15 cellular contexts compared by ENCODE assay signal in genomic region chr1:156775799-156776198, GRCh38. TPM values are rescaled to one million over a fixed set of nuclear protein-coding genes. Genes with fewer than 3 reads are reported as not detected.
A peak's percentile ranks its signal among the peaks of the same experiment; 100 is the strongest.
DNase-seq lines count a peak whose midpoint lies in the region; ATAC-seq, FAIRE-seq and TF ChIP-seq lines count a peak whose summit lies in the region.
"Had no signal": no experiment of that assay in that cellular context is flagged by ENCODE, and none has a peak within 500 bp of the region (broad histone marks: within the 10 kb centered on the region; RNA-seq: fewer than 3 reads in every experiment).

No MANE protein-coding gene starts in this region.

- TF ChIP-seq CTCF in cardiac muscle cell (IDR thresholded peaks at IDR 0.05; ENCODE audit: low read depth, low read length), result no peak
- no peak for TF ChIP-seq CTCF in PC-3 (conservative IDR thresholded peaks at IDR 0.05; ENCODE audit: low read depth, low read length)
- TF ChIP-seq CTCF in K562 (IDR thresholded peaks at IDR 0.05 in 2 of 3, conservative IDR thresholded peaks at IDR 0.05 in 1 of 3; ENCODE audit: insufficient read depth in 2 of 3, low read depth in 1 of 3, low read length in 3 of 3), result no peak
- TF ChIP-seq CTCF in GM10248 (IDR thresholded peaks at IDR 0.05; ENCODE audit: control extremely low read depth, extremely low read depth, low read depth, missing control alignments), result no peak

- in situ Hi-C loops in K562 (cut with MboI), result no loop called here

- no peak overlapping the region for H2BK15ac ChIP-seq in mesenchymal stem cell (ENCODE audit: low read depth, poor library complexity, severe bottlenecking)

- H3K4ac ChIP-seq in mesenchymal stem cell (ENCODE audit: low read depth in 1 of 2, low read length in 2 of 2), result no peak overlapping the region

- BruUV-seq in PC-3 (replicated peaks; lab: Mats Ljungman, UMichigan), result no TSS peak
- BruUV-seq in K562 (replicated peaks; lab: Mats Ljungman, UMichigan), result no TSS peak

- H3K4me2 ChIP-seq in PC-3 (ENCODE audit: low read length) (no peak overlapping the region), K562 (ENCODE audit: insufficient read depth, low read length) (no peak overlapping the region), mesenchymal stem cell (ENCODE audit: low read length, poor library complexity, severe bottlenecking) (no peak overlapping the region)
- H3K4me2 ChIP-seq: hepatocyte had no signal

- H3K9me3 Mint-ChIP-seq in stimulated activated naive B cell treated with anti-CD40 and anti-IgM and Interleukin-4, amounts not matched to agents 10 μg/mL and 1 μg/mL and 100 μg/mL, for 72 hours, result no peaks in the 10 kb centered on the region

- no peak overlapping the region for H3K4me3 ChIP-seq in cardiac muscle cell
- no peak overlapping the region for H3K4me3 ChIP-seq in PC-3 (ENCODE audit: low read length)
- no peak overlapping the region for H3K4me3 ChIP-seq in K562
- no peak overlapping the region for H3K4me3 ChIP-seq in mesenchymal stem cell (ENCODE audit: insufficient read depth in 1 of 2, low read depth in 1 of 2, low read length in 2 of 2)
- H3K4me3 ChIP-seq: hepatocyte had no signal

- peaks cover 24 to 30% of the 10 kb centered on the region in 2 donors for H3K36me3 Mint-ChIP-seq in stimulated activated naive B cell treated with anti-CD40 and anti-IgM and Interleukin-4, amounts not matched to agents 10 μg/mL and 1 μg/mL and 100 μg/mL, for 72 hours

- H3K9me2 ChIP-seq in PC-3 (replicated peaks; ENCODE audit: low read length), result no peaks in the 10 kb centered on the region

- H2AK5ac ChIP-seq in mesenchymal stem cell (ENCODE audit: low read length, severe bottlenecking), result no peak overlapping the region

- TF ChIP-seq POLR2A in K562 (conservative IDR thresholded peaks at IDR 0.05), result no peak

- POLR2A ChIA-PET in PC-3 (lab: Charles Lee; ENCODE audit: unreplicated experiment), result no interaction called here
- POLR2A ChIA-PET in K562 (lab: Yijun Ruan, JAX), result interaction anchor here (1.3 kb wide), 2 partner anchors 9 to 35 kb away, joined by 3 to 4 read pairs; partner anchors contain the start of genes MRPL24 and PRCC
- POLR2A ChIA-PET in GM10248 (lab: Yijun Ruan, JAX), result interaction anchor here (0.7 kb wide), 1 partner anchor 10 kb away, joined by 4 read pairs; no protein-coding TSS in a partner anchor

- 77% methylated on average over 5 of the region's 5 CpGs for WGBS in K562 (ENCODE audit: insufficient coverage, low coverage, missing lambda C conversion rate)
- 81% methylated on average over 4 of the region's 5 CpGs for WGBS in mesenchymal stem cell

- H3K79me2 ChIP-seq in PC-3 (ENCODE audit: low read length) (peaks cover 94% of the 10 kb centered on the region), K562 (ENCODE audit: control insufficient read depth, insufficient read depth, low read length) (peaks cover 90% of the 10 kb centered on the region)

- no peak overlapping the region for H3K9ac ChIP-seq in PC-3 (ENCODE audit: low read length)
- H3K9ac ChIP-seq in K562 (ENCODE audit: insufficient read depth in 1 of 2, low read depth in 2 of 2, low read length in 2 of 2), result no peak overlapping the region
- no peak overlapping the region for H3K9ac ChIP-seq in mesenchymal stem cell (ENCODE audit: low read length)

- H2BK5ac ChIP-seq in mesenchymal stem cell (ENCODE audit: low read depth, low read length, poor library complexity, severe bottlenecking), result no peak overlapping the region

- H2AFZ ChIP-seq in PC-3 (ENCODE audit: low read length), result no peak overlapping the region
- H2AFZ ChIP-seq in K562 (ENCODE audit: low read depth, low read length), result no peak overlapping the region
- H2AFZ ChIP-seq in mesenchymal stem cell (ENCODE audit: low read depth, low read length), result no peak overlapping the region
- H2AFZ ChIP-seq: hepatocyte had no signal

- ATAC-seq in Right ventricle myocardium inferior (no peak), PC-3 (peak; percentile 64), K562 (no peak)
- ATAC-seq in stimulated activated naive B cell treated with anti-CD40 and anti-IgM and Interleukin-4, amounts not matched to agents 10 μg/mL and 1 μg/mL and 100 μg/mL, for 72 hours (replicated peaks), result no peak
- ATAC-seq: foreskin keratinocyte had no signal

- H3K36me3 ChIP-seq in cardiac muscle cell (no peaks in the 10 kb centered on the region), PC-3 (ENCODE audit: low read depth, low read length) (peaks cover 29% of the 10 kb centered on the region), K562 (ENCODE audit: control insufficient read depth, insufficient read depth, low read length) (peaks cover 47% of the 10 kb centered on the region; the same call in 2 of the 3 replicates), mesenchymal stem cell (ENCODE audit: control insufficient read depth in 1 of 2, insufficient read depth in 2 of 2, low read depth in 1 of 2, low read length in 2 of 2) (peaks cover 6 to 28% of the 10 kb centered on the region in 2 experiments)

- H3K4me1 ChIP-seq in cardiac muscle cell (ENCODE audit: low read depth) (peaks cover 48% of the 10 kb centered on the region), PC-3 (ENCODE audit: insufficient read depth, low read length) (peaks cover 10% of the 10 kb centered on the region; the same call in 1 of the 2 replicates), K562 (replicated peaks in 1 of 2; ENCODE audit: control insufficient read depth in 2 of 2, insufficient read depth in 2 of 2, low read length in 2 of 2) (peaks cover 21 to 38% of the 10 kb centered on the region in 2 experiments), mesenchymal stem cell (ENCODE audit: control insufficient read depth, insufficient read depth, low read depth, low read length) (peaks cover 4% of the 10 kb centered on the region)
- H3K4me1 ChIP-seq: foreskin keratinocyte had no signal

- H3K79me1 ChIP-seq in mesenchymal stem cell (replicated peaks; ENCODE audit: low read length, poor library complexity, severe bottlenecking), result peaks cover 8% of the 10 kb centered on the region

- H3K18ac ChIP-seq in mesenchymal stem cell (ENCODE audit: low read depth in 1 of 2, low read length in 2 of 2), result no peak overlapping the region

- DNase-seq in cardiac muscle cell (ENCODE audit: low read depth in 1 of 2, low spot score in 1 of 2), result no peak
- no peak for DNase-seq in Right ventricle myocardium inferior (ENCODE audit: missing footprints)
- DNase-seq in PC-3, result peak; percentile 46
- DNase-seq in K562 (ENCODE audit: extremely low read depth in 1 of 4, low spot score in 3 of 4), result no peak
- no peak for DNase-seq in stimulated activated naive B cell treated with anti-CD40 and anti-IgM and Interleukin-4, amounts not matched to agents 10 μg/mL and 1 μg/mL and 100 μg/mL, for 72 hours
- no peak for DNase-seq in mesenchymal stem cell
- DNase-seq in GM10248 (ENCODE audit: extremely low spot score), result no peak
- DNase-seq: DND-41; foreskin keratinocyte; NCI-H1105 treated with DMSO at 0.1 percent for 48 hours; NCI-H524; Right ventricle myocardium superior; small intestine; stimulated activated CD4-positive, alpha-beta T cell treated with anti-CD3 and anti-CD28 coated beads, Interleukin-4, amount 100 ng/mL, for 24 hours had no signal

- H3K27ac Mint-ChIP-seq in stimulated activated naive B cell treated with anti-CD40 and anti-IgM and Interleukin-4, amounts not matched to agents 10 μg/mL and 1 μg/mL and 100 μg/mL, for 72 hours, result peak overlapping the region; percentile 77

- H3K14ac ChIP-seq in mesenchymal stem cell (ENCODE audit: low read length in 2 of 2), result no peak overlapping the region

- TF ChIP-seq EP300 in K562 (IDR thresholded peaks at IDR 0.05; ENCODE audit: low read length), result no peak

- H2BK12ac ChIP-seq in mesenchymal stem cell (ENCODE audit: low read length in 2 of 2), result no peak overlapping the region

- no peaks in the 10 kb centered on the region for H3K27me3 Mint-ChIP-seq in stimulated activated naive B cell treated with anti-CD40 and anti-IgM and Interleukin-4, amounts not matched to agents 10 μg/mL and 1 μg/mL and 100 μg/mL, for 72 hours

- H3K27ac ChIP-seq in cardiac muscle cell (peak overlapping the region; percentile 71), PC-3 (ENCODE audit: low read length) (no peak overlapping the region), K562 (ENCODE audit: extremely low read depth, low read depth, low read length) (no peak overlapping the region), mesenchymal stem cell (ENCODE audit: low read length, poor library complexity, severe bottlenecking) (no peak overlapping the region)
- H3K27ac ChIP-seq: foreskin keratinocyte, hepatocyte had no signal

- no peak overlapping the region for H3K23ac ChIP-seq in mesenchymal stem cell (ENCODE audit: low read length in 2 of 2)

- no peaks in the 10 kb centered on the region for H3F3A ChIP-seq in PC-3 (ENCODE audit: low read length, unreplicated experiment)

- H4K20me1 ChIP-seq in PC-3 (ENCODE audit: low read length) (peaks cover 35% of the 10 kb centered on the region), K562 (replicated peaks; ENCODE audit: control insufficient read depth, insufficient read depth, low read length) (peaks cover 13% of the 10 kb centered on the region; the same call in 1 of the 2 replicates)

- no peak overlapping the region for H2BK120ac ChIP-seq in mesenchymal stem cell (ENCODE audit: low read depth, low read length)

- no peak for FAIRE-seq in K562 (lab: Jason Lieb, UNC)
- FAIRE-seq: small intestine had no signal

- intact Hi-C loops in Right ventricle myocardium inferior (cut with DNase I), result no loop called here
- intact Hi-C loops in PC-3 (cut with micrococcal nuclease), result no loop called here
- intact Hi-C loops in K562 (cut with micrococcal nuclease), result no loop called here

- CTCF ChIA-PET in PC-3 (lab: Charles Lee), result no interaction called here
- CTCF ChIA-PET in K562 (lab: Yijun Ruan, JAX; ENCODE audit: low intra/inter-chr PET ratio), result no interaction called here
- CTCF ChIA-PET in GM10248 (lab: Yijun Ruan, JAX), result interaction anchor here (3.5 kb wide), 1 partner anchor 50 kb away, joined by 15 read pairs; no protein-coding TSS in a partner anchor

- no peak overlapping the region for H4K8ac ChIP-seq in mesenchymal stem cell (ENCODE audit: low read length)

- H3K27me3 ChIP-seq in cardiac muscle cell, result no peaks in the 10 kb centered on the region
- H3K27me3 ChIP-seq in PC-3 (ENCODE audit: low read length), result no peaks in the 10 kb centered on the region
- H3K27me3 ChIP-seq in K562 (ENCODE audit: control insufficient read depth in 2 of 2, insufficient read depth in 2 of 2, low read length in 2 of 2), result no peaks in the 10 kb centered on the region
- no peaks in the 10 kb centered on the region for H3K27me3 ChIP-seq in mesenchymal stem cell (ENCODE audit: control insufficient read depth in 1 of 2, insufficient read depth in 1 of 2, low read length in 2 of 2)
- H3K27me3 ChIP-seq: foreskin keratinocyte, hepatocyte had no signal

- no peaks in the 10 kb centered on the region for H3K9me1 ChIP-seq in K562 (ENCODE audit: control insufficient read depth, insufficient read depth, low read length)

- H3K9me3 ChIP-seq in cardiac muscle cell (ENCODE audit: low read depth), result no peaks in the 10 kb centered on the region
- no peaks in the 10 kb centered on the region for H3K9me3 ChIP-seq in PC-3 (ENCODE audit: low read length)
- no peaks in the 10 kb centered on the region for H3K9me3 ChIP-seq in K562 (replicated peaks; ENCODE audit: control insufficient read depth, insufficient read depth, low read depth, low read length)
- no peaks in the 10 kb centered on the region for H3K9me3 ChIP-seq in mesenchymal stem cell (ENCODE audit: control insufficient read depth, low read length)

- H3K4me1 Mint-ChIP-seq in stimulated activated naive B cell treated with anti-CD40 and anti-IgM and Interleukin-4, amounts not matched to agents 10 μg/mL and 1 μg/mL and 100 μg/mL, for 72 hours, result peaks cover 33 to 61% of the 10 kb centered on the region in 2 donors

- no peak overlapping the region for H3K4me3 Mint-ChIP-seq in stimulated activated naive B cell treated with anti-CD40 and anti-IgM and Interleukin-4, amounts not matched to agents 10 μg/mL and 1 μg/mL and 100 μg/mL, for 72 hours

- no peak overlapping the region for H4K91ac ChIP-seq in mesenchymal stem cell (ENCODE audit: low read length)

- TF ChIP-seq RAD21 in K562 (CRISPR knock-in tag; conservative IDR thresholded peaks at IDR 0.05 in 1 of 2, IDR thresholded peaks at IDR 0.05 in 1 of 2), result no peak

RNA-seq across cellular contexts. Expression of gene PRCC, which starts 8.5 kb away (rescaled TPM):
- total RNA-seq in cardiac muscle cell, result 117 and 126 TPM in 2 replicates
- 118 and 150 TPM in 2 replicates for polyA plus RNA-seq in cardiac muscle cell
- total RNA-seq in Right ventricle myocardium inferior, result 42.9 TPM
- 103 TPM in 2 replicates for total RNA-seq in PC-3 (2014; rRNA removed)
- 111 and 116 TPM in 2 replicates for total RNA-seq in K562 (2011; cell fraction: chromatin; rRNA removed; ENCODE audit: low replicate concordance)
- total RNA-seq in K562 (2011; cell fraction: nucleolus; rRNA removed), result 71.5 and 89.1 TPM in 2 replicates
- 86.8 and 90.6 TPM in 2 replicates for total RNA-seq in K562 (2011; cell fraction: nucleoplasm; rRNA removed)
- 51.0 and 86.2 TPM in 2 replicates for total RNA-seq in K562 (2014; rRNA removed)
- 32.1 and 35.1 TPM in 2 replicates for total RNA-seq in K562 (2014; rRNA removed; fragmentation: Illumina TruSeq; extraction: Trizol)
- total RNA-seq in K562 (2015; rRNA removed; fragmentation: Illumina TruSeq; extraction: Trizol), result 35.8 and 41.1 TPM in 2 replicates
- 85.3 and 89.5 TPM in 2 replicates for total RNA-seq in K562 (2021)
- polyA plus RNA-seq in K562 (2011; rRNA removed), result 38.8 and 70.2 TPM in 2 replicates
- 75.7 and 85.5 TPM in 2 replicates for polyA plus RNA-seq in K562 (2011; cell fraction: cytosol; rRNA removed)
- polyA plus RNA-seq in K562 (2011; cell fraction: nucleus; rRNA removed), result 64.3 and 89.5 TPM in 2 replicates
- 58.6 and 81.0 TPM in 2 replicates for polyA plus RNA-seq in K562 (2012)
- 133 and 201 TPM in 2 replicates for polyA plus RNA-seq in K562 (2014; fragmentation: Illumina TruSeq; extraction: Trizol)
- polyA plus RNA-seq in K562 (2014; fragmentation: Nextera tagmentation; extraction: Ambion mirVana), result 10 to 100 TPM; 23.9 to 25.5 TPM
- polyA plus RNA-seq in K562 (2014; rRNA removed), result 53.6 and 68.0 TPM in 2 replicates
- polyA minus RNA-seq in K562 (2011; rRNA and poly(A)+ RNA removed), result 66.4 and 76.9 TPM in 2 replicates
- 41.1 and 58.4 TPM in 2 replicates for polyA minus RNA-seq in K562 (2011; cell fraction: cytosol; rRNA and poly(A)+ RNA removed)
- 21.8 and 33.0 TPM in 2 replicates for polyA minus RNA-seq in K562 (2011; cell fraction: nucleus; rRNA and poly(A)+ RNA removed)
- polyA plus RNA-seq in mesenchymal stem cell (2013, experiment 1 of 2), result 74.5 TPM
- polyA plus RNA-seq in mesenchymal stem cell (2013, experiment 2 of 2), result 72.5 TPM

RNA-seq across cellular contexts. Expression of gene HDGF, which starts 24.3 kb away (rescaled TPM):
- total RNA-seq in cardiac muscle cell, result 207 and 480 TPM in 2 replicates
- polyA plus RNA-seq in cardiac muscle cell, result 176 and 238 TPM in 2 replicates
- total RNA-seq in Right ventricle myocardium inferior, result 183 TPM
- total RNA-seq in PC-3 (2014; rRNA removed), result 586 and 1,030 TPM in 2 replicates
- 54.5 and 99.5 TPM in 2 replicates for total RNA-seq in K562 (2011; cell fraction: chromatin; rRNA removed; ENCODE audit: low replicate concordance)
- 73.4 and 78.6 TPM in 2 replicates for total RNA-seq in K562 (2011; cell fraction: nucleolus; rRNA removed)
- total RNA-seq in K562 (2011; cell fraction: nucleoplasm; rRNA removed), result 87.7 and 114 TPM in 2 replicates
- total RNA-seq in K562 (2014; rRNA removed), result 470 and 501 TPM in 2 replicates
- total RNA-seq in K562 (2014; rRNA removed; fragmentation: Illumina TruSeq; extraction: Trizol), result 400 and 403 TPM in 2 replicates
- total RNA-seq in K562 (2015; rRNA removed; fragmentation: Illumina TruSeq; extraction: Trizol), result 392 and 404 TPM in 2 replicates
- total RNA-seq in K562 (2021), result 390 and 425 TPM in 2 replicates
- 224 and 310 TPM in 2 replicates for polyA plus RNA-seq in K562 (2011; rRNA removed)
- polyA plus RNA-seq in K562 (2011; cell fraction: cytosol; rRNA removed), result 174 and 175 TPM in 2 replicates
- polyA plus RNA-seq in K562 (2011; cell fraction: nucleus; rRNA removed), result 182 and 185 TPM in 2 replicates
- 190 and 267 TPM in 2 replicates for polyA plus RNA-seq in K562 (2012)
- 507 and 601 TPM in 2 replicates for polyA plus RNA-seq in K562 (2014; fragmentation: Illumina TruSeq; extraction: Trizol)
- polyA plus RNA-seq in K562 (2014; fragmentation: Nextera tagmentation; extraction: Ambion mirVana), result 10 to 100 TPM; 38.8 to 41.8 TPM
- 358 and 372 TPM in 2 replicates for polyA plus RNA-seq in K562 (2014; rRNA removed)
- polyA minus RNA-seq in K562 (2011; rRNA and poly(A)+ RNA removed), result 142 and 177 TPM in 2 replicates
- polyA minus RNA-seq in K562 (2011; cell fraction: cytosol; rRNA and poly(A)+ RNA removed), result 120 and 140 TPM in 2 replicates
- polyA minus RNA-seq in K562 (2011; cell fraction: nucleus; rRNA and poly(A)+ RNA removed), result 33.7 and 57.2 TPM in 2 replicates
- polyA plus RNA-seq in mesenchymal stem cell (2013, experiment 1 of 2), result 156 TPM
- polyA plus RNA-seq in mesenchymal stem cell (2013, experiment 2 of 2), result 154 TPM

RNA-seq across cellular contexts. Expression of gene MRPL24, which starts 34.9 kb away (rescaled TPM):
- total RNA-seq in cardiac muscle cell, result 34.9 and 54.1 TPM in 2 replicates
- polyA plus RNA-seq in cardiac muscle cell, result 70.7 and 77.7 TPM in 2 replicates
- 103 TPM for total RNA-seq in Right ventricle myocardium inferior
- total RNA-seq in PC-3 (2014; rRNA removed), result 232 and 275 TPM in 2 replicates
- total RNA-seq in K562 (2011; cell fraction: chromatin; rRNA removed; ENCODE audit: low replicate concordance), result 8.3 and 22.8 TPM in 2 replicates
- total RNA-seq in K562 (2011; cell fraction: nucleolus; rRNA removed), result 18.7 and 20.3 TPM in 2 replicates
- total RNA-seq in K562 (2011; cell fraction: nucleoplasm; rRNA removed), result 15.8 and 16.2 TPM in 2 replicates
- total RNA-seq in K562 (2014; rRNA removed), result 103 and 134 TPM in 2 replicates
- 91.6 and 91.8 TPM in 2 replicates for total RNA-seq in K562 (2014; rRNA removed; fragmentation: Illumina TruSeq; extraction: Trizol)
- 105 and 113 TPM in 2 replicates for total RNA-seq in K562 (2015; rRNA removed; fragmentation: Illumina TruSeq; extraction: Trizol)
- total RNA-seq in K562 (2021), result 74.0 and 74.3 TPM in 2 replicates
- 97.5 and 101 TPM in 2 replicates for polyA plus RNA-seq in K562 (2011; rRNA removed)
- polyA plus RNA-seq in K562 (2011; cell fraction: cytosol; rRNA removed), result 66.6 and 77.0 TPM in 2 replicates
- 59.6 and 61.8 TPM in 2 replicates for polyA plus RNA-seq in K562 (2011; cell fraction: nucleus; rRNA removed)
- 90.5 and 117 TPM in 2 replicates for polyA plus RNA-seq in K562 (2012)
- 153 and 163 TPM in 2 replicates for polyA plus RNA-seq in K562 (2014; fragmentation: Illumina TruSeq; extraction: Trizol)
- 100 to 1,000 TPM; 206 to 267 TPM for polyA plus RNA-seq in K562 (2014; fragmentation: Nextera tagmentation; extraction: Ambion mirVana)
- polyA plus RNA-seq in K562 (2014; rRNA removed), result 115 and 141 TPM in 2 replicates
- polyA minus RNA-seq in K562 (2011; rRNA and poly(A)+ RNA removed), result 43.9 and 56.9 TPM in 2 replicates
- 23.8 and 27.5 TPM in 2 replicates for polyA minus RNA-seq in K562 (2011; cell fraction: cytosol; rRNA and poly(A)+ RNA removed)
- 9.4 and 12.0 TPM in 2 replicates for polyA minus RNA-seq in K562 (2011; cell fraction: nucleus; rRNA and poly(A)+ RNA removed)
- 65.7 TPM for polyA plus RNA-seq in mesenchymal stem cell (2013, experiment 1 of 2)
- 64.7 TPM for polyA plus RNA-seq in mesenchymal stem cell (2013, experiment 2 of 2)

RNA-seq across cellular contexts. Expression of gene SH2D2A, which starts 40.8 kb away (rescaled TPM):
- 2.7 and 3.8 TPM in 2 replicates for total RNA-seq in cardiac muscle cell
- polyA plus RNA-seq in cardiac muscle cell, result 1.1 and 5.2 TPM in 2 replicates
- total RNA-seq in Right ventricle myocardium inferior, result 2.2 TPM
- 6.9 and 7.8 TPM in 2 replicates for total RNA-seq in PC-3 (2014; rRNA removed)
- total RNA-seq in K562 (2011; cell fraction: chromatin; rRNA removed; ENCODE audit: low replicate concordance), result 15.3 and 26.9 TPM in 2 replicates
- total RNA-seq in K562 (2011; cell fraction: nucleolus; rRNA removed), result 16.2 and 18.2 TPM in 2 replicates
- 20.7 and 27.8 TPM in 2 replicates for total RNA-seq in K562 (2011; cell fraction: nucleoplasm; rRNA removed)
- total RNA-seq in K562 (2014; rRNA removed), result 27.7 and 36.0 TPM in 2 replicates
- total RNA-seq in K562 (2014; rRNA removed; fragmentation: Illumina TruSeq; extraction: Trizol), result 4.8 and 6.9 TPM in 2 replicates
- total RNA-seq in K562 (2015; rRNA removed; fragmentation: Illumina TruSeq; extraction: Trizol), result 6.3 and 8.4 TPM in 2 replicates
- 33.6 TPM in 2 replicates for total RNA-seq in K562 (2021)
- 5.7 and 9.7 TPM in 2 replicates for polyA plus RNA-seq in K562 (2011; rRNA removed)
- 12.6 and 29.0 TPM in 2 replicates for polyA plus RNA-seq in K562 (2011; cell fraction: cytosol; rRNA removed)
- polyA plus RNA-seq in K562 (2011; cell fraction: nucleus; rRNA removed), result 10.6 and 25.9 TPM in 2 replicates
- 30.7 and 34.5 TPM in 2 replicates for polyA plus RNA-seq in K562 (2012)
- polyA plus RNA-seq in K562 (2014; fragmentation: Illumina TruSeq; extraction: Trizol), result 20.0 and 21.2 TPM in 2 replicates
- 1 to 10 TPM in 1 of 2 experiments, under 1 TPM in 1; 0.89 to 1.1 TPM for polyA plus RNA-seq in K562 (2014; fragmentation: Nextera tagmentation; extraction: Ambion mirVana)
- polyA plus RNA-seq in K562 (2014; rRNA removed), result 20.8 and 21.4 TPM in 2 replicates
- 2.2 and 4.8 TPM in 2 replicates for polyA minus RNA-seq in K562 (2011; rRNA and poly(A)+ RNA removed)
- 11.6 and 16.2 TPM in 2 replicates for polyA minus RNA-seq in K562 (2011; cell fraction: cytosol; rRNA and poly(A)+ RNA removed)
- polyA minus RNA-seq in K562 (2011; cell fraction: nucleus; rRNA and poly(A)+ RNA removed), result 10.4 and 13.3 TPM in 2 replicates
- polyA plus RNA-seq in mesenchymal stem cell (2013, experiment 1 of 2), result not detected
- 0.08 TPM for polyA plus RNA-seq in mesenchymal stem cell (2013, experiment 2 of 2)

RNA-seq across cellular contexts. Expression of gene ISG20L2, which starts 47.2 kb away (rescaled TPM):
- total RNA-seq in cardiac muscle cell (22.6 and 27.3 TPM in 2 replicates), Right ventricle myocardium inferior (13.1 TPM), PC-3 (2014; rRNA removed) (39.2 and 51.7 TPM in 2 replicates), K562 (2014; rRNA removed) (34.3 and 40.7 TPM in 2 replicates), K562 (2014; rRNA removed; fragmentation: Illumina TruSeq; extraction: Trizol) (57.7 and 59.6 TPM in 2 replicates), K562 (2015; rRNA removed; fragmentation: Illumina TruSeq; extraction: Trizol) (52.6 and 53.3 TPM in 2 replicates), K562 (2021) (46.3 and 50.3 TPM in 2 replicates)
- polyA plus RNA-seq in cardiac muscle cell (25.1 and 31.3 TPM in 2 replicates), K562 (2011; rRNA removed) (59.5 and 63.8 TPM in 2 replicates), K562 (2014; fragmentation: Illumina TruSeq; extraction: Trizol) (100 and 130 TPM in 2 replicates), K562 (2014; fragmentation: Nextera tagmentation; extraction: Ambion mirVana) (10 to 100 TPM; 21.3 to 50.3 TPM), K562 (2014; rRNA removed) (41.5 and 50.9 TPM in 2 replicates)
- total RNA-seq in K562 (2011; cell fraction: chromatin; rRNA removed; ENCODE audit: low replicate concordance), result 62.5 and 90.4 TPM in 2 replicates
- 49.1 and 64.9 TPM in 2 replicates for total RNA-seq in K562 (2011; cell fraction: nucleolus; rRNA removed)
- total RNA-seq in K562 (2011; cell fraction: nucleoplasm; rRNA removed), result 55.7 and 64.4 TPM in 2 replicates
- polyA plus RNA-seq in K562 (2011; cell fraction: cytosol; rRNA removed), result 60.2 and 77.5 TPM in 2 replicates
- polyA plus RNA-seq in K562 (2011; cell fraction: nucleus; rRNA removed), result 23.1 and 28.0 TPM in 2 replicates
- polyA plus RNA-seq in K562 (2012), result 45.7 and 45.9 TPM in 2 replicates
- 52.8 and 62.8 TPM in 2 replicates for polyA minus RNA-seq in K562 (2011; rRNA and poly(A)+ RNA removed)
- polyA minus RNA-seq in K562 (2011; cell fraction: cytosol; rRNA and poly(A)+ RNA removed), result 23.6 and 28.9 TPM in 2 replicates
- polyA minus RNA-seq in K562 (2011; cell fraction: nucleus; rRNA and poly(A)+ RNA removed), result 21.1 and 35.4 TPM in 2 replicates
- 26.8 TPM for polyA plus RNA-seq in mesenchymal stem cell (2013, experiment 1 of 2)
- 25.1 TPM for polyA plus RNA-seq in mesenchymal stem cell (2013, experiment 2 of 2)
